In the genomic region with DNA sequence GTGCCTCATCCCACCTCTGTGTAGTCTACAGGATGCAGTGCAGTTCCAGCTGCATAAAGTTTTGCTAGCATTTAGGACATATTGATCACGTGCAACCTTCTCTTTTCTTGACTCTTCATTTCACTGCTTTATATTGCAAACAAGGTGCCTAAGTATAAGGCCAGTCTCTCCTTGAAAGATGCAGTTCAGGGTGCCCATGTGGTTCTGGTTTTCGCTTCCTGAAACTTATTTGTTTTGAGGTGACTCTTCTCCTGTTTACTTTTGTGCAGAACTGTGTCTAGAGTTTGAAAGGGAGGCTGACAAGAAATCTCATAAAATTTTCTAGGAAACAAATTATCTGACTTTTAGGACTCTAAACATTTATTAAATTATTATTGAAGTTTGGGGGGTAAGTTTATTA, we compare ENCODE assay signal across 25 cellular contexts.
DNase-seq lines count a peak whose midpoint lies in the region; ATAC-seq and TF ChIP-seq lines count a peak whose summit lies in the region.
"Had no signal": no experiment of that assay in that cellular context is flagged by ENCODE, and none has a peak within 500 bp of the region (broad histone marks: within the 10 kb centered on the region; RNA-seq: fewer than 3 reads in every experiment).

No MANE protein-coding gene starts in this region.

- H3K36me3 ChIP-seq in PC-3 (ENCODE audit: low read depth, low read length) = no peaks in the 10 kb centered on the region
- H3K36me3 ChIP-seq in naive thymus-derived CD4-positive, alpha-beta T cell (ENCODE audit: control insufficient read depth in 2 of 3, insufficient read depth in 3 of 3, low read length in 3 of 3) = no peaks in the 10 kb centered on the region
- H3K36me3 ChIP-seq: spleen had no signal

- WGBS in right cardiac atrium = 68% methylated on average over 2 of the region's 2 CpGs

- peaks cover 29% of the 10 kb centered on the region for H3K4me1 ChIP-seq in PC-3 (ENCODE audit: insufficient read depth, low read length)
- peaks cover 20 to 32% of the 10 kb centered on the region in 2 donors for H3K4me1 ChIP-seq in naive thymus-derived CD4-positive, alpha-beta T cell (ENCODE audit: control insufficient read depth in 2 of 2, insufficient read depth in 2 of 2, low read length in 2 of 2)
- no peaks in the 10 kb centered on the region for H3K4me1 ChIP-seq in right cardiac atrium (ENCODE audit: control insufficient read depth, insufficient read depth, low read length)

- H3K27ac Mint-ChIP-seq in activated CD4-positive, alpha-beta T cell treated with anti-CD3 and anti-CD28 coated beads, Interleukin-2, amount 10 ng/mL, durations not matched to agents 24 days and 14 days = peak overlapping the region; percentile 7
- H3K27ac Mint-ChIP-seq in naive thymus-derived CD4-positive, alpha-beta T cell = peak overlapping the region in 7 of 9 donors; percentile 10 to 93 (median 30)
- H3K27ac Mint-ChIP-seq: endodermal cell, mesothelial cell of epicardium had no signal

- H3K4me3 Mint-ChIP-seq in activated CD4-positive, alpha-beta T cell treated with anti-CD3 and anti-CD28 coated beads, Interleukin-2, amount 10 ng/mL, durations not matched to agents 24 days and 14 days = peak overlapping the region; percentile 3
- H3K4me3 Mint-ChIP-seq in naive thymus-derived CD4-positive, alpha-beta T cell = peak overlapping the region in 7 of 10 donors; percentile 3 to 60 (median 31)
- H3K4me3 Mint-ChIP-seq: endodermal cell, mesothelial cell of epicardium, neural crest cell had no signal

- no peaks in the 10 kb centered on the region for H3K79me2 ChIP-seq in PC-3 (ENCODE audit: low read length)

- peaks cover 30% of the 10 kb centered on the region for H3K9me3 Mint-ChIP-seq in activated CD4-positive, alpha-beta T cell treated with anti-CD3 and anti-CD28 coated beads, Interleukin-2, amount 10 ng/mL, durations not matched to agents 24 days and 14 days
- peaks cover 7 to 32% (median 16%) of the 10 kb centered on the region in 11 donors for H3K9me3 Mint-ChIP-seq in naive thymus-derived CD4-positive, alpha-beta T cell

- CTCF ChIA-PET in PC-3 (lab: Charles Lee) = no interaction called here
- CTCF ChIA-PET in naive thymus-derived CD4-positive, alpha-beta T cell (lab: Charles Lee) = no interaction called here

- intact Hi-C loops in activated CD4-positive, alpha-beta T cell treated with anti-CD3 and anti-CD28 coated beads, Interleukin-2, amount 10 ng/mL, durations not matched to agents 24 days and 14 days (cut with micrococcal nuclease) = no loop called here
- intact Hi-C loops in PC-3 (cut with micrococcal nuclease) (loop anchor here (10.0 kb wide), 1 partner anchor 295 kb away; no protein-coding TSS in a partner anchor), right cardiac atrium (cut with DNase I) (no loop called here)
- intact Hi-C loops in naive thymus-derived CD4-positive, alpha-beta T cell (cut with micrococcal nuclease) = loop anchor here (1.0 to 10.0 kb wide), 2 partner anchors 8 to 545 kb away; no protein-coding TSS in a partner anchor

- H4K20me1 ChIP-seq in PC-3 (ENCODE audit: low read length) = no peaks in the 10 kb centered on the region
- H4K20me1 ChIP-seq: BLaER1 had no signal

- no peaks in the 10 kb centered on the region for H3K27me3 ChIP-seq in PC-3 (ENCODE audit: low read length)
- no peaks in the 10 kb centered on the region for H3K27me3 ChIP-seq in naive thymus-derived CD4-positive, alpha-beta T cell (ENCODE audit: control insufficient read depth in 2 of 2, insufficient read depth in 2 of 2, low read length in 2 of 2)
- H3K27me3 ChIP-seq in right cardiac atrium (ENCODE audit: control insufficient read depth, insufficient read depth) = no peaks in the 10 kb centered on the region
- H3K27me3 ChIP-seq: BLaER1, spleen had no signal

- H3K36me3 Mint-ChIP-seq in activated CD4-positive, alpha-beta T cell treated with anti-CD3 and anti-CD28 coated beads, Interleukin-2, amount 10 ng/mL, durations not matched to agents 24 days and 14 days (ENCODE audit: low read depth) = peaks cover 39% of the 10 kb centered on the region
- H3K36me3 Mint-ChIP-seq in naive thymus-derived CD4-positive, alpha-beta T cell = peaks cover 13 to 50% (median 21%) of the 10 kb centered on the region in 5 donors
- H3K36me3 Mint-ChIP-seq: mesothelial cell of epicardium had no signal

- peak overlapping the region; percentile 18; the same call in 1 of the 2 replicates for H3K4me2 ChIP-seq in PC-3 (ENCODE audit: low read length)
- H3K4me2 ChIP-seq: BLaER1 had no signal

- no peak overlapping the region for H3K4me3 ChIP-seq in PC-3 (ENCODE audit: low read length)
- no peak overlapping the region for H3K4me3 ChIP-seq in naive thymus-derived CD4-positive, alpha-beta T cell (ENCODE audit: low read length)
- H3K4me3 ChIP-seq in right cardiac atrium (ENCODE audit: low read length) = no peak overlapping the region
- H3K4me3 ChIP-seq: BLaER1, spleen had no signal

- no peaks in the 10 kb centered on the region for H3K27me3 Mint-ChIP-seq in activated CD4-positive, alpha-beta T cell treated with anti-CD3 and anti-CD28 coated beads, Interleukin-2, amount 10 ng/mL, durations not matched to agents 24 days and 14 days
- no peaks in the 10 kb centered on the region for H3K27me3 Mint-ChIP-seq in naive thymus-derived CD4-positive, alpha-beta T cell

- H3K9me3 ChIP-seq in PC-3 (ENCODE audit: low read length) (0 out of 2 replicates have a peak, but pooled peaks cover 3% of the 10 kb centered on the region), right cardiac atrium (ENCODE audit: control insufficient read depth, low read length) (no peaks in the 10 kb centered on the region)
- H3K9me3 ChIP-seq in naive thymus-derived CD4-positive, alpha-beta T cell (ENCODE audit: control insufficient read depth in 2 of 3, low read length in 3 of 3) = peaks cover 0 to 11% (median 0%) of the 10 kb centered on the region in 3 experiments

- H2AFZ ChIP-seq in PC-3 (ENCODE audit: low read length) = no peak overlapping the region

- no peaks in the 10 kb centered on the region for H3K9me2 ChIP-seq in PC-3 (replicated peaks; ENCODE audit: low read length)

- DNase-seq in activated CD4-positive, alpha-beta T cell treated with anti-CD3 and anti-CD28 coated beads, Interleukin-2, amount 10 ng/mL, durations not matched to agents 24 days and 14 days = no peak
- DNase-seq in activated CD4-positive, alpha-beta T cell treated with anti-CD3 and anti-CD28 coated beads for 4 hours = no peak
- DNase-seq in PC-3 (peak; percentile 52), right cardiac atrium (no peak), SHP77 (lab: John Stamatoyannopoulos, UW) (no peak), D341Med (ENCODE audit: low spot score) (no peak)
- no peak for DNase-seq in naive thymus-derived CD4-positive, alpha-beta T cell
- DNase-seq: activated gamma-delta T cell treated with Interleukin-2 at 50 U/mL for 16 hours, aorta, DMS153, endodermal cell, GF-D8, KBM-7, left colon, NCI-H2081, NCI-H510A, spleen, substantia nigra, SW 1271 had no signal

- POLR2A ChIA-PET in PC-3 (lab: Charles Lee; ENCODE audit: unreplicated experiment) = no interaction called here
- POLR2A ChIA-PET in naive thymus-derived CD4-positive, alpha-beta T cell (lab: Charles Lee) = interaction anchor here (0.7 to 1.0 kb wide), 2 partner anchors 18 to 51 kb away, joined by 3 read pairs; no protein-coding TSS in a partner anchor

- H3K4me1 Mint-ChIP-seq in activated CD4-positive, alpha-beta T cell treated with anti-CD3 and anti-CD28 coated beads, Interleukin-2, amount 10 ng/mL, durations not matched to agents 24 days and 14 days = peaks cover 31% of the 10 kb centered on the region
- H3K4me1 Mint-ChIP-seq in naive thymus-derived CD4-positive, alpha-beta T cell = peaks cover 17 to 62% (median 43%) of the 10 kb centered on the region in 7 donors
- H3K4me1 Mint-ChIP-seq: endodermal cell had no signal

- H3K27ac ChIP-seq in PC-3 (ENCODE audit: low read length) = no peak overlapping the region
- no peak overlapping the region for H3K27ac ChIP-seq in naive thymus-derived CD4-positive, alpha-beta T cell (ENCODE audit: low read depth, low read length)
- H3K27ac ChIP-seq in right cardiac atrium (ENCODE audit: low read length) = no peak overlapping the region
- H3K27ac ChIP-seq: BLaER1, spleen, VCaP had no signal

- ATAC-seq in GM18868 (IDR thresholded peaks at IDR 0.05; ENCODE audit: unreplicated experiment) (peak; percentile 30), PC-3 (peak; percentile 94), right cardiac atrium (no peak)
- no peak for ATAC-seq in naive thymus-derived CD4-positive, alpha-beta T cell
- ATAC-seq: left colon, Right ventricle myocardium inferior had no signal

- no peaks in the 10 kb centered on the region for H3F3A ChIP-seq in PC-3 (ENCODE audit: low read length, unreplicated experiment)

- no peak for TF ChIP-seq CTCF in PC-3 (conservative IDR thresholded peaks at IDR 0.05; ENCODE audit: low read depth, low read length)

- no peak overlapping the region for H3K9ac ChIP-seq in PC-3 (ENCODE audit: low read length)
- H3K9ac ChIP-seq: BLaER1 had no signal

- BruUV-seq in PC-3 (replicated peaks; lab: Mats Ljungman, UMichigan) = no TSS peak

Comparison
In these comparisons a context has a peak if more than half of its experiments do, and no peak if none do; other contexts are left out.
1. ATAC-seq: peak in GM18868 (single experiment) and PC-3 (single experiment); none in naive thymus-derived CD4-positive, alpha-beta T cell (single experiment) and right cardiac atrium (0 of 2).
2. intact Hi-C loops: an anchor here in PC-3 (10.0 kb wide) and naive thymus-derived CD4-positive, alpha-beta T cell (1.0 to 10.0 kb wide); none called in activated CD4-positive, alpha-beta T cell treated with anti-CD3 and anti-CD28 coated beads, Interleukin-2, amount 10 ng/mL, durations not matched to agents 24 days and 14 days and right cardiac atrium.